In genomic region chrY:7879245-7879644, GRCh38 we compare ENCODE assay signal across 34 cellular contexts.
"Had no signal": no experiment of that assay in that cellular context is flagged by ENCODE, and none has a peak within 500 bp of the region (broad histone marks: within the 10 kb centered on the region; RNA-seq: fewer than 3 reads in every experiment).

No MANE protein-coding gene starts in this region.

- H3K27ac Mint-ChIP-seq: activated CD4-positive, alpha-beta memory T cell treated with anti-CD3 and anti-CD28 coated beads, Interleukin-2, amount 10 ng/mL, durations not matched to agents 7 days and 5 days; activated CD4-positive, alpha-beta T cell treated with anti-CD3 and anti-CD28 coated beads, Interleukin-2, amount 10 ng/mL, durations not matched to agents 7 days and 5 days; activated naive CD4-positive, alpha-beta T cell treated with anti-CD3 and anti-CD28 coated beads for 36 hours; activated naive CD4-positive, alpha-beta T cell treated with anti-CD3 and anti-CD28 coated beads, Interleukin-2, amount 50 U/mL, for 24 hours; activated naive CD8-positive, alpha-beta T cell treated with anti-CD3 and anti-CD28 coated beads for 36 hours; activated naive CD8-positive, alpha-beta T cell treated with anti-CD3 and anti-CD28 coated beads, Interleukin-2, amount 50 U/mL, for 24 hours; activated T-cell treated with anti-CD3 and anti-CD28 coated beads, Interleukin-2, amount 50 U/mL, for 24 hours; activated T-cell treated with anti-CD3 and anti-CD28 coated beads, Interleukin-2, amount 50 U/mL, for 72 hours; activated T-helper 2 cell treated with anti-CD3 and anti-CD28 coated beads, Interferon-gamma antibody, Interleukin-2, Interleukin-4, amounts not matched to agents 10 μg/mL and 5 μg/mL and 100 μg/mL, durations not matched to agents 14 hours and 24 hours and 36 hours; dendritic cell treated with granulocyte-macrophage colony-stimulating factor and Interleukin-4, amounts not matched to agents 40 ng/mL and 50 ng/mL, for 4 days; effector memory CD8-positive, alpha-beta T cell had no signal

- H3K4me1 Mint-ChIP-seq: activated CD4-positive, alpha-beta memory T cell treated with anti-CD3 and anti-CD28 coated beads, Interleukin-2, amount 10 ng/mL, durations not matched to agents 7 days and 5 days; activated CD4-positive, alpha-beta T cell treated with anti-CD3 and anti-CD28 coated beads, Interleukin-2, amount 10 ng/mL, durations not matched to agents 7 days and 5 days; activated naive CD4-positive, alpha-beta T cell treated with anti-CD3 and anti-CD28 coated beads, Interleukin-2, amount 50 U/mL, for 24 hours; activated naive CD8-positive, alpha-beta T cell treated with anti-CD3 and anti-CD28 coated beads for 36 hours; activated naive CD8-positive, alpha-beta T cell treated with anti-CD3 and anti-CD28 coated beads, Interleukin-2, amount 50 U/mL, for 24 hours had no signal

- H3K4me3 ChIP-seq: adrenal gland, body of pancreas, coronary artery, dorsolateral prefrontal cortex, esophagus muscularis mucosa, gastrocnemius medialis, heart right ventricle had no signal

- DNase-seq: activated CD4-positive, alpha-beta memory T cell treated with anti-CD3 and anti-CD28 coated beads, Interleukin-2, amount 10 ng/mL, durations not matched to agents 7 days and 5 days; activated CD4-positive, alpha-beta T cell treated with anti-CD3 and anti-CD28 coated beads for 4 hours; activated CD4-positive, alpha-beta T cell treated with anti-CD3 and anti-CD28 coated beads, Interleukin-2, amount 10 ng/mL, durations not matched to agents 7 days and 5 days; activated CD4-positive, alpha-beta T cell treated with anti-CD3 and anti-CD28 coated beads, Interleukin-2, amount 50 U/mL, for 4 hours; activated CD4-positive, CD25-positive, alpha-beta regulatory T cell; activated CD4-positive, CD25-positive, alpha-beta regulatory T cell treated with anti-CD3 and anti-CD28 coated beads, Interleukin-2, amount 50 U/mL, for 72 hours; activated CD8-positive, alpha-beta memory T cell treated with anti-CD3 and anti-CD28 coated beads, Interleukin-2, amount 50 U/mL, for 48 hours; activated effector memory CD4-positive, alpha-beta T cell treated with anti-CD3 and anti-CD28 coated beads, Interleukin-2, amount 50 U/mL, for 16 hours; activated naive CD4-positive, alpha-beta T cell treated with anti-CD3 and anti-CD28 coated beads for 36 hours; activated naive CD8-positive, alpha-beta T cell treated with anti-CD3 and anti-CD28 coated beads for 36 hours; activated naive CD8-positive, alpha-beta T cell treated with anti-CD3 and anti-CD28 coated beads, Interleukin-2, amount 50 U/mL, for 24 hours; activated T-cell treated with anti-CD3 and anti-CD28 coated beads for 4 hours; activated T-cell treated with anti-CD3 and anti-CD28 coated beads, Interleukin-2, amount 50 U/mL, for 24 hours; activated T-cell treated with anti-CD3 and anti-CD28 coated beads, Interleukin-2, amount 50 U/mL, for 72 hours; adrenal gland; amygdala; aorta; body of pancreas; caudate nucleus; cerebellar nuclear complex; dorsolateral prefrontal cortex; effector CD4-positive, alpha-beta T cell; effector memory CD8-positive, alpha-beta T cell; erythroblast; foreskin keratinocyte; gastrocnemius medialis; glutamatergic neuron; heart right ventricle; T-helper 2 cell had no signal

- H3K4me1 ChIP-seq: adrenal gland, body of pancreas, esophagus muscularis mucosa, foreskin keratinocyte, gastrocnemius medialis, heart right ventricle had no signal

- H3K36me3 Mint-ChIP-seq: activated naive CD4-positive, alpha-beta T cell treated with anti-CD3 and anti-CD28 coated beads, Interleukin-2, amount 50 U/mL, for 24 hours; activated naive CD8-positive, alpha-beta T cell treated with anti-CD3 and anti-CD28 coated beads for 36 hours had no signal

- H3K9me3 Mint-ChIP-seq: activated CD4-positive, alpha-beta memory T cell treated with anti-CD3 and anti-CD28 coated beads, Interleukin-2, amount 10 ng/mL, durations not matched to agents 7 days and 5 days; activated CD4-positive, alpha-beta T cell treated with anti-CD3 and anti-CD28 coated beads, Interleukin-2, amount 10 ng/mL, durations not matched to agents 7 days and 5 days; activated naive CD4-positive, alpha-beta T cell treated with anti-CD3 and anti-CD28 coated beads for 36 hours; activated naive CD4-positive, alpha-beta T cell treated with anti-CD3 and anti-CD28 coated beads, Interleukin-2, amount 50 U/mL, for 24 hours; activated naive CD8-positive, alpha-beta T cell treated with anti-CD3 and anti-CD28 coated beads for 36 hours; activated naive CD8-positive, alpha-beta T cell treated with anti-CD3 and anti-CD28 coated beads, Interleukin-2, amount 50 U/mL, for 24 hours; activated T-cell treated with anti-CD3 and anti-CD28 coated beads, Interleukin-2, amount 50 U/mL, for 24 hours; activated T-cell treated with anti-CD3 and anti-CD28 coated beads, Interleukin-2, amount 50 U/mL, for 72 hours; activated T-helper 2 cell treated with anti-CD3 and anti-CD28 coated beads, Interferon-gamma antibody, Interleukin-2, Interleukin-4, amounts not matched to agents 10 μg/mL and 5 μg/mL and 100 μg/mL, durations not matched to agents 14 hours and 24 hours and 36 hours; dendritic cell treated with granulocyte-macrophage colony-stimulating factor and Interleukin-4, amounts not matched to agents 40 ng/mL and 50 ng/mL, for 4 days; effector memory CD8-positive, alpha-beta T cell had no signal

- H3K36me3 ChIP-seq: adrenal gland, esophagus muscularis mucosa, gastrocnemius medialis, heart right ventricle had no signal

- H3K9me3 ChIP-seq: adrenal gland, body of pancreas, esophagus muscularis mucosa, gastrocnemius medialis, heart right ventricle had no signal

- H3K27me3 Mint-ChIP-seq: activated CD4-positive, alpha-beta memory T cell treated with anti-CD3 and anti-CD28 coated beads, Interleukin-2, amount 10 ng/mL, durations not matched to agents 7 days and 5 days; activated CD4-positive, alpha-beta T cell treated with anti-CD3 and anti-CD28 coated beads, Interleukin-2, amount 10 ng/mL, durations not matched to agents 7 days and 5 days; activated naive CD4-positive, alpha-beta T cell treated with anti-CD3 and anti-CD28 coated beads, Interleukin-2, amount 50 U/mL, for 24 hours; activated naive CD8-positive, alpha-beta T cell treated with anti-CD3 and anti-CD28 coated beads for 36 hours; activated naive CD8-positive, alpha-beta T cell treated with anti-CD3 and anti-CD28 coated beads, Interleukin-2, amount 50 U/mL, for 24 hours; activated T-cell treated with anti-CD3 and anti-CD28 coated beads, Interleukin-2, amount 50 U/mL, for 24 hours; dendritic cell treated with granulocyte-macrophage colony-stimulating factor and Interleukin-4, amounts not matched to agents 40 ng/mL and 50 ng/mL, for 4 days; effector memory CD8-positive, alpha-beta T cell had no signal

- H3K4me3 Mint-ChIP-seq: activated CD4-positive, alpha-beta memory T cell treated with anti-CD3 and anti-CD28 coated beads, Interleukin-2, amount 10 ng/mL, durations not matched to agents 7 days and 5 days; activated CD4-positive, alpha-beta T cell treated with anti-CD3 and anti-CD28 coated beads, Interleukin-2, amount 10 ng/mL, durations not matched to agents 7 days and 5 days; activated naive CD4-positive, alpha-beta T cell treated with anti-CD3 and anti-CD28 coated beads for 36 hours; activated naive CD4-positive, alpha-beta T cell treated with anti-CD3 and anti-CD28 coated beads, Interleukin-2, amount 50 U/mL, for 24 hours; activated naive CD8-positive, alpha-beta T cell treated with anti-CD3 and anti-CD28 coated beads for 36 hours; activated naive CD8-positive, alpha-beta T cell treated with anti-CD3 and anti-CD28 coated beads, Interleukin-2, amount 50 U/mL, for 24 hours; activated T-cell treated with anti-CD3 and anti-CD28 coated beads, Interleukin-2, amount 50 U/mL, for 24 hours; activated T-cell treated with anti-CD3 and anti-CD28 coated beads, Interleukin-2, amount 50 U/mL, for 72 hours; dendritic cell treated with granulocyte-macrophage colony-stimulating factor and Interleukin-4, amounts not matched to agents 40 ng/mL and 50 ng/mL, for 4 days; effector memory CD8-positive, alpha-beta T cell had no signal

- H3K27ac ChIP-seq: adrenal gland, body of pancreas, coronary artery, dorsolateral prefrontal cortex, esophagus muscularis mucosa, foreskin keratinocyte, gastrocnemius medialis, heart right ventricle had no signal

- H3K27me3 ChIP-seq: adrenal gland, body of pancreas, dorsolateral prefrontal cortex, esophagus muscularis mucosa, foreskin keratinocyte, gastrocnemius medialis, heart right ventricle had no signal
